In the genomic region with DNA sequence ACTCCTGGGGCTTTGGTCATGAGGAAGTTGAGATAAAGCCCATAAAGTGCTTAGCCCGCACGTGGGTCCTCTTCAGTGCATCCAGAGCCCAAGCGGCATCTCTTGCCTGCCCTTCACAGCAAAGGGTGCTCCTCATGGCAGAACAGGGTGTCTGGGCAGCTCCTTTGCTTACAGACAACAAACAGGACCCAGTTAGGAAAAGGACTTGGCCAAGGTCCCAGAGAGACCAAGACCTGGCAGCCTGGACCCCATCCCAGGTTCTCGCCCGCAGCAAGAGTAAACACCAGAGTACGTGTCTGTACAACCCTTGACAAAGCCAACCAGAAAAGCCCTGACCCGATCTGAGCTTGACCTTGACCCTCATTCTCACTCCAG, we compare ENCODE assay signal across 18 cellular contexts. TPM values are rescaled to one million over a fixed set of nuclear protein-coding genes. Genes with fewer than 3 reads are reported as not detected.
DNase-seq lines count a peak whose midpoint lies in the region; ATAC-seq, FAIRE-seq and TF ChIP-seq lines count a peak whose summit lies in the region.
"Had no signal": no experiment of that assay in that cellular context is flagged by ENCODE, and none has a peak within 500 bp of the region (broad histone marks: within the 10 kb centered on the region; RNA-seq: fewer than 3 reads in every experiment).

No MANE protein-coding gene starts in this region.

- peaks cover 0 to 6% of the 10 kb centered on the region in 2 donors for H3K36me3 ChIP-seq in gastrocnemius medialis
- H3K36me3 ChIP-seq: breast epithelium had no signal

- ATAC-seq in gastrocnemius medialis = no peak
- ATAC-seq in GM18505 (IDR thresholded peaks at IDR 0.05; ENCODE audit: unreplicated experiment) = no peak
- no peak for ATAC-seq in CD4-positive, alpha-beta T cell (ENCODE audit: poor library complexity)
- ATAC-seq: activated CD4-positive, CD25-positive, alpha-beta regulatory T cell treated with anti-CD3 and anti-CD28 coated beads, Interleukin-2, amount 50 U/mL, for 24 hours; left colon had no signal

- TF ChIP-seq POLR2A in H54 (IDR thresholded peaks at IDR 0.05; ENCODE audit: low read depth, low read length) (no peak), gastrocnemius medialis (IDR thresholded peaks at IDR 0.05) (no peak), GM18505 (IDR thresholded peaks at IDR 0.05; ENCODE audit: borderline replicate concordance, extremely low read depth, insufficient read depth, insufficient read length) (no peak)

- in situ Hi-C loops in gastrocnemius medialis (cut with MboI; ENCODE audit: low sequenced_read_pairs in 4 of 4) = no loop called here

- H3K27ac Mint-ChIP-seq in CD4-positive, alpha-beta T cell = no peak overlapping the region
- H3K27ac Mint-ChIP-seq: activated naive CD4-positive, alpha-beta T cell treated with anti-CD3 and anti-CD28 coated beads, Interleukin-2, amount 50 U/mL, for 24 hours had no signal

- no peaks in the 10 kb centered on the region for H3K9me3 ChIP-seq in gastrocnemius medialis
- no peaks in the 10 kb centered on the region for H3K9me3 ChIP-seq in CD4-positive, alpha-beta T cell (ENCODE audit: control insufficient read depth, low read length)
- H3K9me3 ChIP-seq: breast epithelium, esophagus squamous epithelium had no signal

- peaks cover 0 to 22% of the 10 kb centered on the region in 2 donors for H3K4me1 ChIP-seq in gastrocnemius medialis

- no peaks in the 10 kb centered on the region for H3K9me3 Mint-ChIP-seq in CD4-positive, alpha-beta T cell
- H3K9me3 Mint-ChIP-seq: activated naive CD4-positive, alpha-beta T cell treated with anti-CD3 and anti-CD28 coated beads, Interleukin-2, amount 50 U/mL, for 24 hours had no signal

- H3K4me3 ChIP-seq in gastrocnemius medialis = no peak overlapping the region
- H3K4me3 ChIP-seq: breast epithelium, esophagus squamous epithelium, hepatocyte had no signal

- H3K4me3 Mint-ChIP-seq in CD4-positive, alpha-beta T cell = no peak overlapping the region
- H3K4me3 Mint-ChIP-seq: activated naive CD4-positive, alpha-beta T cell treated with anti-CD3 and anti-CD28 coated beads, Interleukin-2, amount 50 U/mL, for 24 hours had no signal

- TF ChIP-seq CTCF in VCaP (conservative IDR thresholded peaks at IDR 0.05) (no peak), gastrocnemius medialis (IDR thresholded peaks at IDR 0.05 in 4 of 5, conservative IDR thresholded peaks at IDR 0.05 in 1 of 5) (no peak)
- no peak for TF ChIP-seq CTCF in CD4-positive, alpha-beta T cell (IDR thresholded peaks at IDR 0.05)

- H3K36me3 Mint-ChIP-seq in CD4-positive, alpha-beta T cell (ENCODE audit: low read depth) = peaks cover 3% of the 10 kb centered on the region
- H3K36me3 Mint-ChIP-seq: activated naive CD4-positive, alpha-beta T cell treated with anti-CD3 and anti-CD28 coated beads, Interleukin-2, amount 50 U/mL, for 24 hours had no signal

- DNase-seq in H54 (ENCODE audit: insufficient read length, low spot score) = peak; percentile 6
- peak; percentile 2 for DNase-seq in iPS-NIHi11 (ENCODE audit: low spot score)
- DNase-seq in gastrocnemius medialis = peak; percentile 0 to 6
- DNase-seq in CD4-positive, alpha-beta T cell = no peak
- no peak for DNase-seq in NCI-H774 (lab: John Stamatoyannopoulos, UW)
- DNase-seq: esophagus squamous epithelium; MM.1S; NCI-H2171; SHP77; stimulated activated CD4-positive, alpha-beta T cell treated with anti-CD3 and anti-CD28 coated beads, Interleukin-15, amount 100 ng/mL, for 24 hours; T-helper 2 cell had no signal

- H3K4me1 Mint-ChIP-seq in CD4-positive, alpha-beta T cell (ENCODE audit: low read depth) = no peaks in the 10 kb centered on the region
- H3K4me1 Mint-ChIP-seq: activated naive CD4-positive, alpha-beta T cell treated with anti-CD3 and anti-CD28 coated beads, Interleukin-2, amount 50 U/mL, for 24 hours had no signal

- POLR2A ChIA-PET in CD4-positive, alpha-beta T cell (lab: Charles Lee) = no interaction called here

- H3K27ac ChIP-seq in VCaP (peak overlapping the region; percentile 91), gastrocnemius medialis (no peak overlapping the region)
- H3K27ac ChIP-seq in CD4-positive, alpha-beta T cell (ENCODE audit: low read depth, low read length) = no peak overlapping the region
- H3K27ac ChIP-seq: breast epithelium, esophagus squamous epithelium, hepatocyte had no signal

- H3K27me3 ChIP-seq in gastrocnemius medialis = no peaks in the 10 kb centered on the region
- no peaks in the 10 kb centered on the region for H3K27me3 ChIP-seq in CD4-positive, alpha-beta T cell (ENCODE audit: control insufficient read depth, insufficient read depth, low read length)
- H3K27me3 ChIP-seq: breast epithelium, esophagus squamous epithelium, hepatocyte had no signal

- intact Hi-C loops in gastrocnemius medialis (cut with DNase I; ENCODE audit: low total_unique reads) = no loop called here
- intact Hi-C loops in CD4-positive, alpha-beta T cell (cut with DNase I, micrococcal nuclease) = no loop called here

- no peaks in the 10 kb centered on the region for H3K27me3 Mint-ChIP-seq in CD4-positive, alpha-beta T cell

- no peak for FAIRE-seq in H54 (lab: Jason Lieb, UNC)

- CTCF ChIA-PET in CD4-positive, alpha-beta T cell (lab: Charles Lee) = no interaction called here

RNA-seq across cellular contexts. Expression of gene ALS2CL, which starts 27.0 kb away (rescaled TPM):
- 10 to 100 TPM in 1 of 4 donors, 1 to 10 TPM in 3; 3.8 to 13.2 (median 6.2) TPM for total RNA-seq in gastrocnemius medialis
- total RNA-seq in CD4-positive, alpha-beta T cell = 10 to 100 TPM; 45.8 to 47.6 TPM

RNA-seq across cellular contexts. Expression of gene TMIE, which starts 34.7 kb away (rescaled TPM):
- total RNA-seq in gastrocnemius medialis = under 1 TPM in 3 of 4 donors, not detected in 1; 0.20 to 0.26 (median 0.22) TPM
- 1 to 10 TPM in 1 of 2 experiments, under 1 TPM in 1; 0.92 to 1.2 TPM for total RNA-seq in CD4-positive, alpha-beta T cell
- total RNA-seq: breast epithelium had no signal

RNA-seq across cellular contexts. Expression of gene PRSS50, which starts 51.2 kb away (rescaled TPM):
- not detected for total RNA-seq in gastrocnemius medialis
- not detected for total RNA-seq in CD4-positive, alpha-beta T cell
- total RNA-seq: left colon had no signal

RNA-seq across cellular contexts. Expression of gene FAM240A, which starts 54.1 kb away (rescaled TPM):
- total RNA-seq in gastrocnemius medialis = under 1 TPM in 1 of 4 donors, not detected in 3; 0.18 TPM
- not detected for total RNA-seq in CD4-positive, alpha-beta T cell
- total RNA-seq: breast epithelium, hepatocyte, left colon had no signal

Comparison
In these comparisons a context has a peak if more than half of its experiments do, and no peak if none do; other contexts are left out.
1. DNase-seq: peak in H54 (single experiment), iPS-NIHi11 (single experiment) and gastrocnemius medialis (2 of 2); none in CD4-positive, alpha-beta T cell (0 of 10) and NCI-H774 (single experiment).